Comparison of ENCODE assay signal across 8 cellular contexts in genomic region chr19:10379880-10380310, GRCh38. TPM values are rescaled to one million over a fixed set of nuclear protein-coding genes. Genes with fewer than 3 reads are reported as not detected.
DNase-seq lines count a peak whose midpoint lies in the region; ATAC-seq and TF ChIP-seq lines count a peak whose summit lies in the region.

No MANE protein-coding gene starts in this region.

- H3K9me3 ChIP-seq in DND-41 (ENCODE audit: insufficient read depth, low read length, severe bottlenecking): no peaks in the 10 kb centered on the region
- H3K9me3 ChIP-seq in MG63: no peaks in the 10 kb centered on the region
- no peaks in the 10 kb centered on the region for H3K9me3 ChIP-seq in duodenal mucosa (ENCODE audit: control insufficient read depth in 1 of 2, low read length in 2 of 2)
- H3K9me3 ChIP-seq in neural cell (ENCODE audit: low read length): no peaks in the 10 kb centered on the region

- H3K27ac ChIP-seq in DND-41 (ENCODE audit: low read length) (peak overlapping the region; percentile 84), duodenal mucosa (ENCODE audit: low read depth, low read length) (peak overlapping the region; percentile 74), neural cell (ENCODE audit: low read length) (peak overlapping the region; percentile 80)

- H3K36me3 ChIP-seq in DND-41 (ENCODE audit: insufficient read depth, low read length) (peaks cover 21% of the 10 kb centered on the region), MG63 (peaks cover 25% of the 10 kb centered on the region), duodenal mucosa (ENCODE audit: control insufficient read depth in 1 of 2, insufficient read depth in 2 of 2, low read length in 2 of 2) (peaks cover 0 to 9% of the 10 kb centered on the region in 2 donors), neural cell (ENCODE audit: insufficient read depth, low read length) (no peaks in the 10 kb centered on the region)

- no peaks in the 10 kb centered on the region for H4K20me1 ChIP-seq in DND-41 (ENCODE audit: insufficient read depth, low read length)
- H4K20me1 ChIP-seq in neural cell (ENCODE audit: insufficient read depth): no peaks in the 10 kb centered on the region

- ATAC-seq in DND-41 (ENCODE audit: insufficient read depth, low read depth) (no peak), HG03342 (IDR thresholded peaks at IDR 0.05; ENCODE audit: unreplicated experiment) (no peak), HG02981 (IDR thresholded peaks at IDR 0.05; ENCODE audit: unreplicated experiment) (no peak)

- peak overlapping the region; percentile 87 for H2AFZ ChIP-seq in DND-41 (ENCODE audit: low read depth, low read length)
- peak overlapping the region; percentile 100 for H2AFZ ChIP-seq in neural cell (ENCODE audit: low read depth, low read length)

- peaks cover 27% of the 10 kb centered on the region for H3K4me1 ChIP-seq in DND-41 (ENCODE audit: insufficient read depth, low read length)
- H3K4me1 ChIP-seq in duodenal mucosa (ENCODE audit: control insufficient read depth in 1 of 2, insufficient read depth in 2 of 2, low read length in 2 of 2): peaks cover 10 to 12% of the 10 kb centered on the region in 2 donors

- TF ChIP-seq CTCF in DND-41 (IDR thresholded peaks at IDR 0.05; ENCODE audit: borderline replicate concordance, extremely low read depth, low read length, poor library complexity, severe bottlenecking): no peak
- TF ChIP-seq CTCF in neural cell (IDR thresholded peaks at IDR 0.05; ENCODE audit: poor library complexity, severe bottlenecking): no peak

- H3K4me2 ChIP-seq in DND-41 (ENCODE audit: insufficient read depth, low read length) (peak overlapping the region; percentile 94), neural cell (ENCODE audit: low read length) (peak overlapping the region; percentile 99)

- peaks cover 25% of the 10 kb centered on the region for H3K79me2 ChIP-seq in DND-41 (ENCODE audit: insufficient read depth, low read length)
- H3K79me2 ChIP-seq in neural cell (replicated peaks; ENCODE audit: insufficient read depth, low read length): peaks cover 7% of the 10 kb centered on the region

- TF ChIP-seq RAD21 in neural cell (conservative IDR thresholded peaks at IDR 0.05): no peak

- H3F3A ChIP-seq in neural cell (ENCODE audit: insufficient read depth, low read length, poor library complexity, severe bottlenecking): peaks cover 4% of the 10 kb centered on the region

- no peak for TF ChIP-seq EP300 in neural cell (conservative IDR thresholded peaks at IDR 0.05; ENCODE audit: poor library complexity, severe bottlenecking)

- peak overlapping the region; percentile 64 to 79; a peak in 3 of 4 replicates for H3K4me3 ChIP-seq in DND-41 (ENCODE audit: low read depth in 1 of 2, low read length in 2 of 2)
- H3K4me3 ChIP-seq in MG63: peak overlapping the region; percentile 96
- H3K4me3 ChIP-seq in duodenal mucosa (ENCODE audit: low read depth in 1 of 2, low read length in 2 of 2): peak overlapping the region; percentile 92 to 98
- H3K4me3 ChIP-seq in neural cell (ENCODE audit: low read length): peak overlapping the region; percentile 97

- H3K9me2 ChIP-seq in neural cell (ENCODE audit: insufficient read depth, low read length): no peaks in the 10 kb centered on the region

- H3K9ac ChIP-seq in DND-41 (ENCODE audit: low read depth, low read length) (peak overlapping the region; percentile 85), duodenal mucosa (ENCODE audit: low read depth in 1 of 2, low read length in 2 of 2) (peak overlapping the region; percentile 92 to 95), neural cell (ENCODE audit: low read length) (peak overlapping the region; percentile 90)

- H3K27me3 ChIP-seq in DND-41 (ENCODE audit: insufficient read depth, low read length, poor library complexity): no peaks in the 10 kb centered on the region
- H3K27me3 ChIP-seq in MG63: no peaks in the 10 kb centered on the region
- H3K27me3 ChIP-seq in duodenal mucosa (ENCODE audit: control insufficient read depth in 1 of 2, insufficient read depth in 2 of 2, low read length in 2 of 2): no peaks in the 10 kb centered on the region
- H3K27me3 ChIP-seq in neural cell (ENCODE audit: insufficient read depth, low read depth, low read length): no peaks in the 10 kb centered on the region

- no peak for DNase-seq in DND-41
- no peak for DNase-seq in MG63
- no peak for DNase-seq in kidney glomerular epithelial cell (lab: John Stamatoyannopoulos, UW)
- DNase-seq in activated gamma-delta T cell treated with Interleukin-2 at 50 U/mL for 16 hours: no peak

TF ChIP-seq in neural cell, 6 proteins besides CTCF, POLR2A, EP300 and RAD21:
- TF ChIP-seq MXI1 (conservative IDR thresholded peaks at IDR 0.05; ENCODE audit: poor library complexity, severe bottlenecking) (no peak), REST (IDR thresholded peaks at IDR 0.05; ENCODE audit: borderline replicate concordance) (no peak), SMC3 (conservative IDR thresholded peaks at IDR 0.05; ENCODE audit: poor library complexity) (no peak), EZH2 (IDR thresholded peaks at IDR 0.05; ENCODE audit: borderline replicate concordance, insufficient read depth, low read length, poor library complexity, severe bottlenecking) (no peak), POLR2AphosphoS5 (IDR thresholded peaks at IDR 0.05) (no peak), TAF1 (IDR thresholded peaks at IDR 0.05; ENCODE audit: low read depth) (no peak)
TF ChIP-seq in neural cell: peak in this region for 0.

RNA-seq across cellular contexts. Expression of gene TYK2, which starts 0.5 kb away (rescaled TPM):
- 87.9 and 124 TPM in 2 replicates for total RNA-seq in MG63 (2014; rRNA removed; shearing (Covaris generic); ENCODE audit: low replicate concordance)
- 63.3 and 95.8 TPM in 2 replicates for polyA plus RNA-seq in neural cell
- 49.4 and 50.4 TPM in 2 replicates for polyA minus RNA-seq in neural cell

RNA-seq across cellular contexts. Expression of gene CDC37, which starts 23.4 kb away (rescaled TPM):
- 485 and 519 TPM in 2 replicates for total RNA-seq in MG63 (2014; rRNA removed; shearing (Covaris generic); ENCODE audit: low replicate concordance)
- 359 and 408 TPM in 2 replicates for polyA plus RNA-seq in neural cell
- polyA minus RNA-seq in neural cell: 80.1 and 87.2 TPM in 2 replicates

RNA-seq across cellular contexts. Expression of gene PDE4A, which starts 40.4 kb away (rescaled TPM):
- 3.1 and 5.5 TPM in 2 replicates for total RNA-seq in MG63 (2014; rRNA removed; shearing (Covaris generic); ENCODE audit: low replicate concordance)
- 3.4 and 4.7 TPM in 2 replicates for polyA plus RNA-seq in neural cell
- polyA minus RNA-seq in neural cell: 4.9 and 8.0 TPM in 2 replicates

RNA-seq across cellular contexts. Expression of gene ICAM3, which starts 40.5 kb away (rescaled TPM):
- total RNA-seq in MG63 (2014; rRNA removed; shearing (Covaris generic); ENCODE audit: low replicate concordance): 20.4 and 31.7 TPM in 2 replicates
- 0.53 and 1.9 TPM in 2 replicates for polyA plus RNA-seq in neural cell
- 0.49 TPM in 1 of 2 replicates, not detected in the other for polyA minus RNA-seq in neural cell

RNA-seq across cellular contexts. Expression of gene RAVER1, which starts 46.6 kb away (rescaled TPM):
- total RNA-seq in MG63 (2014; rRNA removed; shearing (Covaris generic); ENCODE audit: low replicate concordance): 21.0 and 30.3 TPM in 2 replicates
- polyA plus RNA-seq in neural cell: 1.3 and 6.7 TPM in 2 replicates
- polyA minus RNA-seq in neural cell: 5.3 and 5.8 TPM in 2 replicates
